In the genomic region with DNA sequence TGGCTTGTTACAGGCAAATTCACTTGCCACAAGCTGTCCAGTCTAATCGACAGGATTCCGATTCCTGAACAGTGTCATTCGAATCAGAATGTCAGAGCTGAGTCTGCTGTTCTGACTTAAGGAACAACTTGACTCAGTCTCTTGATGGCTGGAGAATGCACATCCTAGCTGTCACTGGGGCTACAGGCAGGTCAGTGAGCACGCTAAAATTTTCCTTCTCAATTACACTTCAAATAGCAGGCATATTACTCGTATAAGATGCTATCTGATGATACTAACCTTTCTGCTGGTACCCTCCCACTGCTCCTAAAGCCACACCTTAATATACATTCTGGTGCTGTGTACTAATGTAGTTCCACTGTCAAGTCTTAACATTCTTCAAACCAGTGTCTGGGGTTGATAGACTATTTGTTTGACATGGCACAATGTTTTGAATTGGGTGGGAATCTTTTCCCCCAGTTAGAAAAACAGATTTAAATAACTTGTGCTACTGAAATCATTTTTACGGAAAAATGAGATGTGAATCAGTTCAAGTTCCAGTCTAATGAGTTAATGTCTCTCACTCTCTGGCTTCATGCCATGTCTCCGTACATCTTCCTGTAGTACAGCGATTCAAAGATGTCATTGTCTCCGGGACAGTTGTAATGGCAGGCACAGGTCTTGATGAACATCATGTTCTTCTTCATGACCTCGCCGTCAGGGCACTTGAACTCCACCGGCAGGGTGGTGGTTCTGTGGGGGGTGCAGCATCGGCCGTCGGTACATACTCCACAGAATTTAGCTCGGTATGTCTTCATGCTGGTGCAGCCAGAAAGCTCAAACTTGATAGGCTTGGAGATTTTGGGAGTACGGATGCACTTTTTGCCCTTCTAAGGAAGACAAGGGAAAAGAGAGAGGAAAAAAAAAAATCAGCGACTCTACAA, we compare ENCODE assay signal across 9 cellular contexts. TPM values are rescaled to one million over a fixed set of nuclear protein-coding genes. Genes with fewer than 3 reads are reported as not detected.
DNase-seq lines count a peak whose midpoint lies in the region; ATAC-seq and TF ChIP-seq lines count a peak whose summit lies in the region.
"Had no signal": no experiment of that assay in that cellular context is flagged by ENCODE, and none has a peak within 500 bp of the region (broad histone marks: within the 10 kb centered on the region; RNA-seq: fewer than 3 reads in every experiment).

No MANE protein-coding gene starts in this region.

- H3K4me3 ChIP-seq in endodermal cell (ENCODE audit: low read length) (peak overlapping the region; percentile 81), muscle layer of colon (ENCODE audit: low read depth in 1 of 2, low read length in 2 of 2) (peak overlapping the region; percentile 95 to 96)

- WGBS in endodermal cell (ENCODE audit: insufficient coverage in 1 of 2, insufficient read length in 1 of 2), 2 experiments, result 76 to 83% methylated on average over 9 to 18 of the region's 18 CpGs

- H3K9ac ChIP-seq in endodermal cell (ENCODE audit: extremely low read depth, low read length, poor library complexity, severe bottlenecking), result peak overlapping the region; percentile 77
- peak overlapping the region; percentile 73 for H3K9ac ChIP-seq in muscle layer of colon (ENCODE audit: low read length)

- no peak for DNase-seq in activated T-cell treated with anti-CD3 and anti-CD28 coated beads, Interleukin-2, amount 50 U/mL, for 72 hours
- DNase-seq in activated T-cell treated with anti-CD3 and anti-CD28 coated beads, Interleukin-2, amount 50 U/mL, for 4 hours, result no peak
- no peak for DNase-seq in endodermal cell
- peak; percentile 53 for DNase-seq in ureter (ENCODE audit: low spot score)
- DNase-seq in AML-193 (lab: John Stamatoyannopoulos, UW), result no peak
- DNase-seq: RPMI8226 had no signal

- no peak overlapping the region for H3K27ac Mint-ChIP-seq in activated T-cell treated with anti-CD3 and anti-CD28 coated beads, Interleukin-2, amount 50 U/mL, for 72 hours
- no peak overlapping the region for H3K27ac Mint-ChIP-seq in endodermal cell

- H3K27me3 Mint-ChIP-seq in activated T-cell treated with anti-CD3 and anti-CD28 coated beads, Interleukin-2, amount 50 U/mL, for 72 hours (ENCODE audit: low read depth), result peaks cover 72% of the 10 kb centered on the region
- peaks cover 63% of the 10 kb centered on the region for H3K27me3 Mint-ChIP-seq in activated T-cell treated with anti-CD3 and anti-CD28 coated beads, Interleukin-2, amount 50 U/mL, for 4 hours (ENCODE audit: low read depth)
- H3K27me3 Mint-ChIP-seq in endodermal cell (ENCODE audit: insufficient read depth), result no peaks in the 10 kb centered on the region

- peaks cover 0 to 2% of the 10 kb centered on the region in 2 donors for H3K36me3 Mint-ChIP-seq in activated T-cell treated with anti-CD3 and anti-CD28 coated beads, Interleukin-2, amount 50 U/mL, for 72 hours (ENCODE audit: insufficient read depth in 2 of 2)
- no peaks in the 10 kb centered on the region for H3K36me3 Mint-ChIP-seq in activated T-cell treated with anti-CD3 and anti-CD28 coated beads, Interleukin-2, amount 50 U/mL, for 4 hours (ENCODE audit: insufficient read depth)
- peaks cover 20% of the 10 kb centered on the region for H3K36me3 Mint-ChIP-seq in endodermal cell (ENCODE audit: low read depth)

- no peaks in the 10 kb centered on the region for H3K9me3 Mint-ChIP-seq in activated T-cell treated with anti-CD3 and anti-CD28 coated beads, Interleukin-2, amount 50 U/mL, for 72 hours
- H3K9me3 Mint-ChIP-seq in activated T-cell treated with anti-CD3 and anti-CD28 coated beads, Interleukin-2, amount 50 U/mL, for 4 hours, result no peaks in the 10 kb centered on the region
- H3K9me3 Mint-ChIP-seq in endodermal cell, result no peaks in the 10 kb centered on the region

- no peak for ATAC-seq in activated T-cell treated with anti-CD3 and anti-CD28 coated beads, Interleukin-2, amount 50 U/mL, for 72 hours (replicated peaks in 1 of 2)
- no peak for ATAC-seq in activated T-cell treated with anti-CD3 and anti-CD28 coated beads, Interleukin-2, amount 50 U/mL, for 4 hours
- ATAC-seq in HG03432 (IDR thresholded peaks at IDR 0.05; ENCODE audit: unreplicated experiment), result no peak
- no peak for ATAC-seq in GM18520 (IDR thresholded peaks at IDR 0.05; ENCODE audit: unreplicated experiment)

- H3K27me3 ChIP-seq in endodermal cell (ENCODE audit: control insufficient read depth, insufficient read depth, low read length, poor library complexity, severe bottlenecking) (no peaks in the 10 kb centered on the region), muscle layer of colon (ENCODE audit: control insufficient read depth in 1 of 2, insufficient read depth in 2 of 2, low read length in 2 of 2) (no peaks in the 10 kb centered on the region)

- peak overlapping the region; percentile 9 for H3K27ac ChIP-seq in endodermal cell (ENCODE audit: low read depth, low read length)
- peak overlapping the region; percentile 95 for H3K27ac ChIP-seq in muscle layer of colon (ENCODE audit: low read depth, low read length)

- H3K4me1 ChIP-seq in endodermal cell (ENCODE audit: control insufficient read depth, insufficient read depth, low read length) (peaks cover 10% of the 10 kb centered on the region), muscle layer of colon (ENCODE audit: insufficient read depth, low read length) (peaks cover 25% of the 10 kb centered on the region)

- TF ChIP-seq CTCF in endodermal cell (conservative IDR thresholded peaks at IDR 0.05), result no peak

- H3K4me1 Mint-ChIP-seq in activated T-cell treated with anti-CD3 and anti-CD28 coated beads, Interleukin-2, amount 50 U/mL, for 72 hours (ENCODE audit: low read depth), result peaks cover 14% of the 10 kb centered on the region
- peaks cover 11% of the 10 kb centered on the region for H3K4me1 Mint-ChIP-seq in activated T-cell treated with anti-CD3 and anti-CD28 coated beads, Interleukin-2, amount 50 U/mL, for 4 hours (ENCODE audit: low read depth)
- peaks cover 36% of the 10 kb centered on the region for H3K4me1 Mint-ChIP-seq in endodermal cell

- H3K4me3 Mint-ChIP-seq in activated T-cell treated with anti-CD3 and anti-CD28 coated beads, Interleukin-2, amount 50 U/mL, for 72 hours, result peak overlapping the region; percentile 14 to 49
- H3K4me3 Mint-ChIP-seq in activated T-cell treated with anti-CD3 and anti-CD28 coated beads, Interleukin-2, amount 50 U/mL, for 4 hours, result no peak overlapping the region
- H3K4me3 Mint-ChIP-seq in endodermal cell, result peak overlapping the region; percentile 75

- H3K36me3 ChIP-seq in endodermal cell (ENCODE audit: control insufficient read depth, insufficient read depth, low read length), result peaks cover 23% of the 10 kb centered on the region
- peaks cover 6% of the 10 kb centered on the region for H3K36me3 ChIP-seq in muscle layer of colon (ENCODE audit: insufficient read depth, low read length)

- H3K9me3 ChIP-seq in endodermal cell (ENCODE audit: control insufficient read depth, low read length) (no peaks in the 10 kb centered on the region), muscle layer of colon (ENCODE audit: low read length) (no peaks in the 10 kb centered on the region)

RNA-seq across cellular contexts. Expression of a gene that starts 2.2 kb away (rescaled TPM):
- not detected for total RNA-seq in activated T-cell treated with anti-CD3 and anti-CD28 coated beads, Interleukin-2, amount 50 U/mL, for 72 hours
- total RNA-seq in activated T-cell treated with anti-CD3 and anti-CD28 coated beads, Interleukin-2, amount 50 U/mL, for 4 hours, result under 1 TPM; 0.32 to 0.41 (median 0.33) TPM
- total RNA-seq in endodermal cell, result 10 to 100 TPM; 28.6 to 29.4 TPM
- 176 TPM for polyA plus RNA-seq in endodermal cell (2013, experiment 1 of 2)
- 179 TPM for polyA plus RNA-seq in endodermal cell (2013, experiment 2 of 2)
- total RNA-seq in ureter, result 70.9 TPM

Comparison
In these comparisons a context has a peak if more than half of its experiments do, and no peak if none do; other contexts are left out.
1. RNA of a gene that starts 2.2 kb away (total RNA-seq): 70.9 TPM in ureter (single experiment) and 28.6 to 29.4 TPM in endodermal cell; 0.32 to 0.41 TPM in activated T-cell treated with anti-CD3 and anti-CD28 coated beads, Interleukin-2, amount 50 U/mL, for 4 hours and not detected in activated T-cell treated with anti-CD3 and anti-CD28 coated beads, Interleukin-2, amount 50 U/mL, for 72 hours; every median in the first group is over 10 times any median in the second.